ENCODE assay signal across 1 cellular context in genomic region chr4:2261853-2262144, GRCh38.
TF ChIP-seq lines count a peak whose summit lies in the region.

A gene with protein sequence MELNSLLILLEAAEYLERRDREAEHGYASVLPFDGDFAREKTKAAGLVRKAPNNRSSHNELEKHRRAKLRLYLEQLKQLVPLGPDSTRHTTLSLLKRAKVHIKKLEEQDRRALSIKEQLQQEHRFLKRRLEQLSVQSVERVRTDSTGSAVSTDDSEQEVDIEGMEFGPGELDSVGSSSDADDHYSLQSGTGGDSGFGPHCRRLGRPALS (minus strand): TSS chr4:2262109. CDS start chr4:2261980, 129 bp downstream.

TF ChIP-seq in K562, 482 proteins besides CTCF, POLR2A, EP300 and RAD21 (continued from another document):
- no peak for TF ChIP-seq ZNF407 (IDR thresholded peaks at IDR 0.05; ENCODE audit: low read depth)
- TF ChIP-seq SIN3A (IDR thresholded peaks at IDR 0.05; ENCODE audit: borderline replicate concordance in 2 of 2, control insufficient read depth in 1 of 2, low read depth in 2 of 2, low read length in 2 of 2): 0 out of 4 replicates have a peak, but pooled peaks of 1 of the 2 experiments have one; percentile 21
- peak in 1 of 2 experiments; percentile 70; a peak in 1 of 4 replicates for TF ChIP-seq NONO (IDR thresholded peaks at IDR 0.05; ENCODE audit: low read depth in 2 of 2, low read length in 1 of 2)
